Comparison of ENCODE assay signal across 17 cellular contexts in the genomic region with DNA sequence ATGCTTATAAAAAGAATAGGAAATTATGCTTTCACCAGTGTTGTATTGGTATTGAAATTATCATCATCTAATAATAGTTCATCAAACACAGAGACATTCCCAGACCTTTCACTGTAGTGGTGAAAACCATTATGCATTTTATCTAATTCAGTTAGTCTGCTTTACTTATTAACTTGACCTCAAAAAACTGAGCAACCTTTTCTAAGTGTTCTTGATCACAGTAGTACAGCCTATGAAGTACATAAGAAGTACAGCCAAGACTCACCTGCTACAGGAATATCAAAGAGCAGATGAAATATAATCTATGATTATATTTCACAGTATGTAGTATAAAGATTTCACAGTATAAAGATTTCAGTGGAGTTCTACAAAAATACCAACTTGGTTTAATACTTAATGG.
"Had no signal": no experiment of that assay in that cellular context is flagged by ENCODE, and none has a peak within 500 bp of the region (broad histone marks: within the 10 kb centered on the region; RNA-seq: fewer than 3 reads in every experiment).

No MANE protein-coding gene starts in this region.

- DNase-seq: activated CD4-positive, alpha-beta T cell treated with anti-CD3 and anti-CD28 coated beads for 1 hour; activated CD4-positive, alpha-beta T cell treated with anti-CD3 and anti-CD28 coated beads, Interleukin-2, amount 50 U/mL, for 48 hours; activated naive CD4-positive, alpha-beta T cell treated with anti-CD3 and anti-CD28 coated beads, Interleukin-2, amount 10 ng/mL, durations not matched to agents 7 days and 5 days; activated T-cell treated with anti-CD3 and anti-CD28 coated beads, Interleukin-2, amount 50 U/mL, for 1 hour; erythroblast; hypothalamus; left cardiac atrium; midbrain; retina; stimulated activated CD4-positive, alpha-beta T cell treated with anti-CD3 and anti-CD28 coated beads, Interleukin-15, amount 100 ng/mL, for 24 hours; stimulated activated CD4-positive, alpha-beta T cell treated with anti-CD3 and anti-CD28 coated beads, Interleukin-4, amount 100 ng/mL, for 1 hour; stimulated activated naive B cell treated with anti-CD40 and anti-IgM and Interleukin-4, amounts not matched to agents 10 μg/mL and 1 μg/mL and 100 μg/mL, for 72 hours; trophoblast cell had no signal

- H3K27ac ChIP-seq: SK-N-MC had no signal

- H3K4me3 ChIP-seq: lung, SK-N-MC had no signal

- ATAC-seq: left cardiac atrium; stimulated activated naive B cell treated with anti-CD40 and anti-IgM and Interleukin-4, amounts not matched to agents 10 μg/mL and 1 μg/mL and 100 μg/mL, for 72 hours had no signal

- H3K9me3 Mint-ChIP-seq: activated naive CD4-positive, alpha-beta T cell treated with anti-CD3 and anti-CD28 coated beads, Interleukin-2, amount 10 ng/mL, durations not matched to agents 7 days and 5 days; activated T-helper 2 cell treated with anti-CD3 and anti-CD28 coated beads, Interferon-gamma antibody, Interleukin-2, Interleukin-4, amounts not matched to agents 10 μg/mL and 5 μg/mL and 100 μg/mL, durations not matched to agents 14 hours and 24 hours and 36 hours; neural crest cell; stimulated activated naive B cell treated with anti-CD40 and anti-IgM and Interleukin-4, amounts not matched to agents 10 μg/mL and 1 μg/mL and 100 μg/mL, for 72 hours had no signal

- H3K27me3 Mint-ChIP-seq: activated naive CD4-positive, alpha-beta T cell treated with anti-CD3 and anti-CD28 coated beads, Interleukin-2, amount 10 ng/mL, durations not matched to agents 7 days and 5 days; stimulated activated naive B cell treated with anti-CD40 and anti-IgM and Interleukin-4, amounts not matched to agents 10 μg/mL and 1 μg/mL and 100 μg/mL, for 72 hours had no signal

- H3K4me3 Mint-ChIP-seq: activated naive CD4-positive, alpha-beta T cell treated with anti-CD3 and anti-CD28 coated beads, Interleukin-2, amount 10 ng/mL, durations not matched to agents 7 days and 5 days; neural crest cell; stimulated activated naive B cell treated with anti-CD40 and anti-IgM and Interleukin-4, amounts not matched to agents 10 μg/mL and 1 μg/mL and 100 μg/mL, for 72 hours had no signal

- H3K36me3 Mint-ChIP-seq: activated naive CD4-positive, alpha-beta T cell treated with anti-CD3 and anti-CD28 coated beads, Interleukin-2, amount 10 ng/mL, durations not matched to agents 7 days and 5 days had no signal

- H3K4me1 Mint-ChIP-seq: activated naive CD4-positive, alpha-beta T cell treated with anti-CD3 and anti-CD28 coated beads, Interleukin-2, amount 10 ng/mL, durations not matched to agents 7 days and 5 days had no signal

- H3K27ac Mint-ChIP-seq: activated naive CD4-positive, alpha-beta T cell treated with anti-CD3 and anti-CD28 coated beads, Interleukin-2, amount 10 ng/mL, durations not matched to agents 7 days and 5 days; activated T-helper 2 cell treated with anti-CD3 and anti-CD28 coated beads, Interferon-gamma antibody, Interleukin-2, Interleukin-4, amounts not matched to agents 10 μg/mL and 5 μg/mL and 100 μg/mL, durations not matched to agents 14 hours and 24 hours and 36 hours; stimulated activated naive B cell treated with anti-CD40 and anti-IgM and Interleukin-4, amounts not matched to agents 10 μg/mL and 1 μg/mL and 100 μg/mL, for 72 hours had no signal
